Comparison of ENCODE assay signal across 1 cellular context in genomic region chr21:45433911-45434644, GRCh38.
TF ChIP-seq lines count a peak whose summit lies in the region.

No MANE protein-coding gene starts in this region.

TF ChIP-seq in HEK293, 187 proteins besides CTCF, POLR2A, EP300 and RAD21 (continued from another document):
- no peak for TF ChIP-seq ZBTB49 (tag by site-specific recombination; IDR thresholded peaks at IDR 0.05; ENCODE audit: low read depth)
- TF ChIP-seq ZIC2 (tag by site-specific recombination; IDR thresholded peaks at IDR 0.05) = peak; percentile 21; the same call in 1 of the 2 replicates
- no peak for TF ChIP-seq ZFP37 (tag by site-specific recombination; IDR thresholded peaks at IDR 0.05)
TF ChIP-seq in HEK293: peak in this region for 2.
